Comparison of ENCODE assay signal across 14 cellular contexts in genomic region chr1:201396859-201397464, GRCh38. TPM values are rescaled to one million over a fixed set of nuclear protein-coding genes. Genes with fewer than 3 reads are reported as not detected.
DNase-seq lines count a peak whose midpoint lies in the region; ATAC-seq lines count a peak whose summit lies in the region.
"Had no signal": no experiment of that assay in that cellular context is flagged by ENCODE, and none has a peak within 500 bp of the region (broad histone marks: within the 10 kb centered on the region; RNA-seq: fewer than 3 reads in every experiment).

No MANE protein-coding gene starts in this region.

- ATAC-seq in right cardiac atrium: peak; percentile 10 to 20
- ATAC-seq in left cardiac atrium: no peak
- no peak for ATAC-seq in GM19395 (IDR thresholded peaks at IDR 0.05; ENCODE audit: unreplicated experiment)
- ATAC-seq: activated T-cell treated with anti-CD3 and anti-CD28 coated beads, Interleukin-2, amount 50 U/mL, for 4 hours had no signal

- H3K27me3 ChIP-seq in right cardiac atrium (ENCODE audit: control insufficient read depth, insufficient read depth) (no peaks in the 10 kb centered on the region), mucosa of stomach (ENCODE audit: control insufficient read depth, insufficient read depth, low read length) (peaks cover 22% of the 10 kb centered on the region)

- H3K36me3 ChIP-seq in mucosa of stomach (ENCODE audit: control insufficient read depth, insufficient read depth, low read length): no peaks in the 10 kb centered on the region

- peaks cover 2% of the 10 kb centered on the region for H3K4me1 ChIP-seq in right cardiac atrium (ENCODE audit: control insufficient read depth, insufficient read depth, low read length)
- peaks cover 63% of the 10 kb centered on the region for H3K4me1 ChIP-seq in mucosa of stomach (ENCODE audit: control insufficient read depth, insufficient read depth, low read length)

- 83% methylated on average over 10 of the region's 10 CpGs for WGBS in right cardiac atrium

- intact Hi-C loops in right cardiac atrium (cut with DNase I): no loop called here
- intact Hi-C loops in left cardiac atrium (cut with DNase I): no loop called here

- H3K9me3 ChIP-seq in right cardiac atrium (ENCODE audit: control insufficient read depth, low read length): no peaks in the 10 kb centered on the region
- no peaks in the 10 kb centered on the region for H3K9me3 ChIP-seq in mucosa of stomach (ENCODE audit: control insufficient read depth, low read length)

- DNase-seq in right cardiac atrium: peak in 1 of 3 donors; percentile 54
- DNase-seq in left cardiac atrium: no peak
- peak; percentile 14 for DNase-seq in cortex of kidney (lab: John Stamatoyannopoulos, UW)
- DNase-seq in activated CD4-positive, alpha-beta T cell treated with anti-CD3 and anti-CD28 coated beads for 1 hour: no peak
- no peak for DNase-seq in NCI-H187 treated with DMSO at 0.1 percent for 48 hours (lab: John Stamatoyannopoulos, UW)
- DNase-seq in nucleus accumbens (lab: John Stamatoyannopoulos, UW): no peak
- DNase-seq: activated T-cell treated with anti-CD3 and anti-CD28 coated beads, Interleukin-2, amount 50 U/mL, for 4 hours; NCI-H1436 treated with DMSO at 0.1 percent for 48 hours; OCI-M1; stimulated activated naive CD4-positive, alpha-beta T cell treated with Interleukin-2 at 50 U/mL for 16 hours had no signal

- H3K9ac ChIP-seq in mucosa of stomach (ENCODE audit: low read length): peak overlapping the region; percentile 84

- H3K27ac ChIP-seq in right cardiac atrium (ENCODE audit: low read length): no peak overlapping the region
- H3K27ac ChIP-seq: HL-60 had no signal

- H3K4me3 ChIP-seq in right cardiac atrium (ENCODE audit: low read length): no peak overlapping the region
- H3K4me3 ChIP-seq in mucosa of stomach (ENCODE audit: low read length): peak overlapping the region; percentile 37

RNA-seq across cellular contexts. Expression of gene LAD1, which starts 2.2 kb away (rescaled TPM):
- 1 to 10 TPM; 1.3 to 4.0 (median 2.4) TPM for total RNA-seq in right cardiac atrium
- 5.0 TPM for polyA plus RNA-seq in right cardiac atrium
- 1 to 10 TPM; 1.3 to 1.4 TPM for total RNA-seq in left cardiac atrium
- total RNA-seq: fibroblast of villous mesenchyme had no signal

RNA-seq across cellular contexts. Expression of gene TNNT2, which starts 19.5 kb away (rescaled TPM):
- total RNA-seq in right cardiac atrium: 1,000 to 10,000 TPM; 5,203 to 7,292 (median 7,185) TPM
- 16,707 TPM for polyA plus RNA-seq in right cardiac atrium
- 1,000 to 10,000 TPM; 4,860 to 5,317 TPM for total RNA-seq in left cardiac atrium
- total RNA-seq: activated T-cell treated with anti-CD3 and anti-CD28 coated beads, Interleukin-2, amount 50 U/mL, for 4 hours had no signal

RNA-seq across cellular contexts. Expression of gene TNNI1, which starts 24.6 kb away (rescaled TPM):
- total RNA-seq in right cardiac atrium (100 to 1,000 TPM in 2 of 4 donors, 10 to 100 TPM in 2; 77.9 to 215 (median 100) TPM), left cardiac atrium (10 to 100 TPM in 1 of 2 donors, 1 to 10 TPM in 1; 6.4 to 31.5 TPM)
- 81.3 TPM for polyA plus RNA-seq in right cardiac atrium
- total RNA-seq: activated T-cell treated with anti-CD3 and anti-CD28 coated beads, Interleukin-2, amount 50 U/mL, for 4 hours had no signal

Comparison
In these comparisons a context has a peak if more than half of its experiments do, and no peak if none do; other contexts are left out.
1. ATAC-seq: peak in right cardiac atrium (2 of 2); none in left cardiac atrium (0 of 2) and GM19395 (single experiment).